8 cellular contexts compared by ENCODE assay signal in genomic region chr1:155193275-155193990, GRCh38. TPM values are rescaled to one million over a fixed set of nuclear protein-coding genes. Genes with fewer than 3 reads are reported as not detected.
A peak's percentile ranks its signal among the peaks of the same experiment; 100 is the strongest.
DNase-seq lines count a peak whose midpoint lies in the region; ATAC-seq, FAIRE-seq and TF ChIP-seq lines count a peak whose summit lies in the region.

No MANE protein-coding gene starts in this region.

- H3K9ac ChIP-seq in kidney (ENCODE audit: low read length in 2 of 2) = peak overlapping the region; percentile 80 to 88

- H3K9me3 Mint-ChIP-seq in central memory CD8-positive, alpha-beta T cell = no peaks in the 10 kb centered on the region

- peak overlapping the region; percentile 92 to 95 for H3K27ac ChIP-seq in kidney (ENCODE audit: low read depth in 2 of 2, low read length in 2 of 2)

- TF ChIP-seq POLR2A in GM18505 (IDR thresholded peaks at IDR 0.05; ENCODE audit: borderline replicate concordance, extremely low read depth, insufficient read depth, insufficient read length) = peak; percentile 15

- H3K27me3 Mint-ChIP-seq in central memory CD8-positive, alpha-beta T cell = no peaks in the 10 kb centered on the region

- peak; percentile 92 for DNase-seq in NCI-H2227 (lab: John Stamatoyannopoulos, UW; ENCODE audit: unreplicated experiment)
- DNase-seq in activated CD4-positive, CD25-positive, alpha-beta regulatory T cell (lab: John Stamatoyannopoulos, UW) = peak; percentile 43 to 64 (median 53)
- peak; percentile 38 to 62 for DNase-seq in central memory CD8-positive, alpha-beta T cell (ENCODE audit: low spot score in 2 of 2)
- peak; percentile 98 for DNase-seq in kidney
- peak; percentile 43 to 63 for DNase-seq in stimulated activated CD4-positive, alpha-beta T cell treated with anti-CD3 and anti-CD28 coated beads, Interleukin-15, amount 100 ng/mL, for 1 hour (ENCODE audit: low read depth in 1 of 2, low spot score in 1 of 2)

- peak; percentile 97 for TF ChIP-seq CTCF in kidney (IDR thresholded peaks at IDR 0.05; ENCODE audit: borderline replicate concordance, extremely low read depth, insufficient read depth)

- H3K27ac Mint-ChIP-seq in central memory CD8-positive, alpha-beta T cell (ENCODE audit: low read depth) = peak overlapping the region; percentile 95

- H3K4me1 Mint-ChIP-seq in central memory CD8-positive, alpha-beta T cell = peaks cover 35% of the 10 kb centered on the region

- FAIRE-seq in A204.1 (lab: Jason Lieb, UNC) (peak; percentile 9), kidney (lab: Jason Lieb, UNC) (no peak)

- H3K4me3 Mint-ChIP-seq in central memory CD8-positive, alpha-beta T cell = peak overlapping the region; percentile 94

- H3K36me3 Mint-ChIP-seq in central memory CD8-positive, alpha-beta T cell (ENCODE audit: insufficient read depth) = peaks cover 10% of the 10 kb centered on the region

- ATAC-seq in GM18505 (IDR thresholded peaks at IDR 0.05; ENCODE audit: unreplicated experiment) = no peak
- peak; percentile 53 for ATAC-seq in HG03108 (IDR thresholded peaks at IDR 0.05; ENCODE audit: unreplicated experiment)
- ATAC-seq in central memory CD8-positive, alpha-beta T cell (replicated peaks; ENCODE audit: extremely low read depth, poor library complexity, severe bottlenecking) = peak; percentile 22

- H3K4me1 ChIP-seq in kidney (ENCODE audit: control insufficient read depth in 1 of 2, insufficient read depth in 1 of 2, low read depth in 1 of 2, low read length in 2 of 2) = peaks cover 0 to 7% of the 10 kb centered on the region in 2 donors

- H3K36me3 ChIP-seq in kidney (ENCODE audit: control insufficient read depth in 1 of 2, insufficient read depth in 2 of 2, low read length in 2 of 2) = no peaks in the 10 kb centered on the region

- peak overlapping the region; percentile 66 for H3K4me3 ChIP-seq in kidney (ENCODE audit: low read length in 2 of 2)

- no peaks in the 10 kb centered on the region for H3K9me3 ChIP-seq in kidney (ENCODE audit: control insufficient read depth in 1 of 2, low read length in 2 of 2)

- intact Hi-C loops in kidney (cut with DNase I) = no loop called here

RNA-seq across cellular contexts. Expression of gene THBS3, which starts 14.3 kb away (rescaled TPM):
- 33.0 TPM for total RNA-seq in kidney
- polyA plus RNA-seq in kidney (ENCODE audit: insufficient read depth, low read depth, low replicate concordance) = 21.4 TPM

RNA-seq across cellular contexts. Expression of gene MTX1, which starts 15.1 kb away (rescaled TPM):
- 38.8 TPM for total RNA-seq in kidney
- 86.9 TPM for polyA plus RNA-seq in kidney (ENCODE audit: insufficient read depth, low read depth, low replicate concordance)

RNA-seq across cellular contexts. Expression of gene TRIM46, which starts 19.8 kb away (rescaled TPM):
- total RNA-seq in kidney = 2.1 TPM
- 0.28 TPM for polyA plus RNA-seq in kidney (ENCODE audit: insufficient read depth, low read depth, low replicate concordance)

RNA-seq across cellular contexts. Expression of gene KRTCAP2, which starts 20.3 kb away (rescaled TPM):
- total RNA-seq in kidney = 198 TPM
- 351 TPM for polyA plus RNA-seq in kidney (ENCODE audit: insufficient read depth, low read depth, low replicate concordance)

RNA-seq across cellular contexts. Expression of gene DPM3, which starts 53.1 kb away (rescaled TPM):
- 84.4 TPM for total RNA-seq in kidney
- polyA plus RNA-seq in kidney (ENCODE audit: insufficient read depth, low read depth, low replicate concordance) = 237 TPM
